In genomic region chr19:45075215-45076028, GRCh38 we compare ENCODE assay signal across 8 cellular contexts. TPM values are rescaled to one million over a fixed set of nuclear protein-coding genes. Genes with fewer than 3 reads are reported as not detected.
DNase-seq lines count a peak whose midpoint lies in the region; ATAC-seq and TF ChIP-seq lines count a peak whose summit lies in the region.

No MANE protein-coding gene starts in this region.

- H3K36me3 ChIP-seq in CD8-positive, alpha-beta memory T cell (ENCODE audit: insufficient read depth, low read length) = no peaks in the 10 kb centered on the region
- H3K36me3 ChIP-seq in ovary = no peaks in the 10 kb centered on the region

- H3K27me3 Mint-ChIP-seq in CD8-positive, alpha-beta memory T cell = no peaks in the 10 kb centered on the region
- no peaks in the 10 kb centered on the region for H3K27me3 Mint-ChIP-seq in activated naive CD4-positive, alpha-beta T cell treated with anti-CD3 and anti-CD28 coated beads, Interleukin-2, amount 50 U/mL, for 24 hours

- peaks cover 0 to 24% (median 1%) of the 10 kb centered on the region in 3 donors for H3K36me3 Mint-ChIP-seq in CD8-positive, alpha-beta memory T cell
- H3K36me3 Mint-ChIP-seq in activated naive CD4-positive, alpha-beta T cell treated with anti-CD3 and anti-CD28 coated beads, Interleukin-2, amount 50 U/mL, for 24 hours = no peaks in the 10 kb centered on the region

- 20 to 37% (median 32%) methylated on average over 22 to 26 of the region's 26 CpGs for whole genome bisulfite sequencing in ovary, 3 donors

- no peaks in the 10 kb centered on the region for H3K27me3 ChIP-seq in CD8-positive, alpha-beta memory T cell (ENCODE audit: insufficient read depth, low read length, poor library complexity, severe bottlenecking)
- H3K27me3 ChIP-seq in ovary = no peaks in the 10 kb centered on the region

- H3K27ac ChIP-seq in CD8-positive, alpha-beta memory T cell (ENCODE audit: low read depth, low read length) = peak overlapping the region; percentile 53
- no peak overlapping the region for H3K27ac ChIP-seq in ovary

- H3K9me3 Mint-ChIP-seq in CD8-positive, alpha-beta memory T cell = no peaks in the 10 kb centered on the region
- H3K9me3 Mint-ChIP-seq in activated naive CD4-positive, alpha-beta T cell treated with anti-CD3 and anti-CD28 coated beads, Interleukin-2, amount 50 U/mL, for 24 hours = no peaks in the 10 kb centered on the region

- no peaks in the 10 kb centered on the region for H3K9me3 ChIP-seq in CD8-positive, alpha-beta memory T cell (ENCODE audit: low read length)
- no peaks in the 10 kb centered on the region for H3K9me3 ChIP-seq in ovary

- ATAC-seq in GM19035 (IDR thresholded peaks at IDR 0.05; ENCODE audit: unreplicated experiment) (peak; percentile 59), HG03103 (IDR thresholded peaks at IDR 0.05; ENCODE audit: low read depth, unreplicated experiment) (peak; percentile 46)

- peak in 4 of 5 donors; percentile 17 to 64 (median 36) for DNase-seq in CD8-positive, alpha-beta memory T cell
- DNase-seq in NCI-H82 (lab: John Stamatoyannopoulos, UW) (peak; percentile 78), cardiac septum (ENCODE audit: low spot score) (peak; percentile 91), ovary (no peak), HEK293T (ENCODE audit: extremely low spot score) (no peak)

- peak overlapping the region; percentile 64 to 95 (median 90) for H3K27ac Mint-ChIP-seq in CD8-positive, alpha-beta memory T cell
- H3K27ac Mint-ChIP-seq in activated naive CD4-positive, alpha-beta T cell treated with anti-CD3 and anti-CD28 coated beads, Interleukin-2, amount 50 U/mL, for 24 hours = no peak overlapping the region

- TF ChIP-seq POLR2A in ovary (IDR thresholded peaks at IDR 0.05) = no peak

- H3K4me3 ChIP-seq in CD8-positive, alpha-beta memory T cell (ENCODE audit: low read length) = peak overlapping the region; percentile 57
- H3K4me3 ChIP-seq in ovary = peak overlapping the region; percentile 36

- POLR2A ChIA-PET in CD8-positive, alpha-beta memory T cell (lab: Charles Lee) = interaction anchor here (1.5 kb wide), 1 partner anchor 17 kb away, joined by 3 read pairs; no protein-coding TSS in a partner anchor
- POLR2A ChIA-PET in HEK293T (lab: Yijun Ruan, JAX) = interaction anchor here (2.4 to 3.7 kb wide), 2 partner anchors 17 to 36 kb away, joined by 12 to 21 read pairs; partner anchors contain the start of genes CLASRP and PPP1R37

- intact Hi-C loops in cardiac septum (cut with DNase I) = loop anchor here (5.0 kb wide), 2 partner anchors 38 to 102 kb away; partner anchors contain the start of genes BLOC1S3, CLASRP and TRAPPC6A
- intact Hi-C loops in ovary (cut with DNase I) = no loop called here

- H3K4me1 ChIP-seq in CD8-positive, alpha-beta memory T cell (ENCODE audit: insufficient read depth, low read length) = peaks cover 35% of the 10 kb centered on the region
- peaks cover 6% of the 10 kb centered on the region for H3K4me1 ChIP-seq in ovary (ENCODE audit: insufficient read depth)

- TF ChIP-seq CTCF in ovary (IDR thresholded peaks at IDR 0.05) = no peak

- CTCF ChIA-PET in CD8-positive, alpha-beta memory T cell (lab: Charles Lee) = interaction anchor here (1.4 to 2.5 kb wide), 3 partner anchors 16 to 125 kb away, joined by 4 to 8 read pairs (median 7); partner anchors contain the start of gene PPP1R37
- CTCF ChIA-PET in HEK293T (lab: Yijun Ruan, JAX) = interaction anchor here (1.4 kb wide), 1 partner anchor 16 kb away, joined by 6 read pairs; no protein-coding TSS in a partner anchor

- TF ChIP-seq EP300 in ovary (IDR thresholded peaks at IDR 0.05) = no peak

- peaks cover 34 to 52% (median 39%) of the 10 kb centered on the region in 3 donors for H3K4me1 Mint-ChIP-seq in CD8-positive, alpha-beta memory T cell
- peaks cover 30% of the 10 kb centered on the region for H3K4me1 Mint-ChIP-seq in activated naive CD4-positive, alpha-beta T cell treated with anti-CD3 and anti-CD28 coated beads, Interleukin-2, amount 50 U/mL, for 24 hours

- peak overlapping the region; percentile 78 to 97 (median 84) for H3K4me3 Mint-ChIP-seq in CD8-positive, alpha-beta memory T cell
- H3K4me3 Mint-ChIP-seq in activated naive CD4-positive, alpha-beta T cell treated with anti-CD3 and anti-CD28 coated beads, Interleukin-2, amount 50 U/mL, for 24 hours = peak overlapping the region; percentile 81

TF ChIP-seq in HEK293T, 16 proteins besides CTCF, POLR2A, EP300 and RAD21:
- TF ChIP-seq FOXA1 (IDR thresholded peaks at IDR 0.05) (no peak), FOXK2 (IDR thresholded peaks at IDR 0.05) (no peak), ELF4 (IDR thresholded peaks at IDR 0.05) (no peak), BHLHE40 (IDR thresholded peaks at IDR 0.05; ENCODE audit: borderline replicate concordance) (no peak), SUZ12 (IDR thresholded peaks at IDR 0.05) (no peak), PKNOX1 (IDR thresholded peaks at IDR 0.05) (no peak), NFRKB (IDR thresholded peaks at IDR 0.05) (no peak), CTBP1 (IDR thresholded peaks at IDR 0.05; ENCODE audit: borderline replicate concordance) (no peak), TARDBP (IDR thresholded peaks at IDR 0.05) (no peak), FOXM1 (IDR thresholded peaks at IDR 0.05; ENCODE audit: borderline replicate concordance) (no peak), HDGF (IDR thresholded peaks at IDR 0.05; ENCODE audit: borderline replicate concordance) (no peak)

RNA-seq across cellular contexts. Expression of gene ZNF296, which starts 0.9 kb away (rescaled TPM):
- total RNA-seq in CD8-positive, alpha-beta memory T cell = 1 to 10 TPM; 7.9 to 8.5 TPM
- 6.7 TPM for polyA plus RNA-seq in CD8-positive, alpha-beta memory T cell
- total RNA-seq in cardiac septum (0.13 TPM), ovary (1 to 10 TPM in 1 of 7 donors, under 1 TPM in 6; 0.24 to 2.4 (median 0.52) TPM)
- under 1 TPM in 1 of 2 donors, not detected in 1; 0.29 TPM for polyA plus RNA-seq in ovary

RNA-seq across cellular contexts. Expression of gene GEMIN7, which starts 3.6 kb away (rescaled TPM):
- total RNA-seq in CD8-positive, alpha-beta memory T cell = 10 to 100 TPM; 51.6 TPM
- 93.5 TPM for polyA plus RNA-seq in CD8-positive, alpha-beta memory T cell
- total RNA-seq in cardiac septum (10.7 TPM), ovary (10 to 100 TPM; 10.4 to 16.0 (median 12.1) TPM)
- polyA plus RNA-seq in ovary = 10 to 100 TPM in 1 of 2 donors, 1 to 10 TPM in 1; 9.7 to 11.7 TPM

RNA-seq across cellular contexts. Expression of gene PPP1R37, which starts 17.6 kb away (rescaled TPM):
- total RNA-seq in CD8-positive, alpha-beta memory T cell = 10 to 100 TPM; 17.8 to 18.3 TPM
- polyA plus RNA-seq in CD8-positive, alpha-beta memory T cell = 0.79 TPM
- total RNA-seq in cardiac septum (18.6 TPM), ovary (10 to 100 TPM; 18.5 to 28.4 (median 23.1) TPM)
- 10 to 100 TPM in 1 of 2 donors, 1 to 10 TPM in 1; 5.5 to 19.5 TPM for polyA plus RNA-seq in ovary

RNA-seq across cellular contexts. Expression of gene CLASRP, which starts 36.6 kb away (rescaled TPM):
- total RNA-seq in CD8-positive, alpha-beta memory T cell = 10 to 100 TPM; 75.5 to 84.1 TPM
- 7.9 TPM for polyA plus RNA-seq in CD8-positive, alpha-beta memory T cell
- total RNA-seq in cardiac septum (45.6 TPM), ovary (100 to 1,000 TPM in 2 of 7 donors, 10 to 100 TPM in 5; 52.3 to 113 (median 80.3) TPM)
- polyA plus RNA-seq in ovary = 10 to 100 TPM; 29.5 to 82.1 TPM

Comparison
In these comparisons a context has a peak if more than half of its experiments do, and no peak if none do; other contexts are left out.
1. DNase-seq: peak in CD8-positive, alpha-beta memory T cell (4 of 5), NCI-H82 (single experiment) and cardiac septum (single experiment); none in ovary (0 of 5) and HEK293T (single experiment).